20 cellular contexts compared by ENCODE assay signal in genomic region chr1:59279651-59280050, GRCh38.
"Had no signal": no experiment of that assay in that cellular context is flagged by ENCODE, and none has a peak within 500 bp of the region (broad histone marks: within the 10 kb centered on the region; RNA-seq: fewer than 3 reads in every experiment).

No MANE protein-coding gene starts in this region.

- H3K4me3 ChIP-seq: body of pancreas, dorsolateral prefrontal cortex, tibial artery had no signal

- H3K4me1 ChIP-seq: body of pancreas had no signal

- H3K27ac ChIP-seq: body of pancreas, dorsolateral prefrontal cortex, tibial artery had no signal

- H3K9me3 ChIP-seq: body of pancreas, tibial artery had no signal

- FAIRE-seq: islet of Langerhans, urothelium cell line had no signal

- H3K27me3 ChIP-seq: body of pancreas, dorsolateral prefrontal cortex, tibial artery had no signal

- H3K36me3 ChIP-seq: tibial artery had no signal

- ATAC-seq: body of pancreas, esophagus mucosa, left colon had no signal

- DNase-seq: activated CD4-positive, alpha-beta T cell treated with anti-CD3 and anti-CD28 coated beads, Interleukin-2, amount 50 U/mL, for 4 hours; activated gamma-delta T cell treated with Interleukin-2 at 50 U/mL for 16 hours; activated naive CD8-positive, alpha-beta T cell treated with anti-CD3 and anti-CD28 coated beads for 36 hours; amygdala; body of pancreas; caudate nucleus; dorsolateral prefrontal cortex; hippocampal formation; left colon; retina; stimulated activated CD4-positive, alpha-beta T cell treated with anti-CD3 and anti-CD28 coated beads, Interleukin-12 subunit alpha, Interleukin-12 subunit beta, amount 100 ng/mL, for 4 hours; stimulated activated CD4-positive, alpha-beta T cell treated with anti-CD3 and anti-CD28 coated beads, Interleukin-1b, Interleukin-23, amount 100 ng/mL, for 48 hours; stimulated activated CD8-positive, alpha-beta memory T cell treated with anti-CD3 and anti-CD28 coated beads, Interleukin-4, amount 100 ng/mL, for 48 hours; stimulated activated naive CD8-positive, alpha-beta T cell treated with anti-CD3 and anti-CD28 coated beads, Interleukin-15, Interleukin-2, amounts not matched to agents 100 U/mL and 50 U/mL, for 24 hours; substantia nigra; SW 1271; tibial artery had no signal
